Comparison of ENCODE assay signal across 8 cellular contexts in genomic region chr18:68623342-68623741, GRCh38.
A peak's percentile ranks its signal among the peaks of the same experiment; 100 is the strongest.
DNase-seq lines count a peak whose midpoint lies in the region; ATAC-seq and TF ChIP-seq lines count a peak whose summit lies in the region.

No MANE protein-coding gene starts in this region.

- no peak for TF ChIP-seq POLR2A in gastroesophageal sphincter (IDR thresholded peaks at IDR 0.05)

- no peaks in the 10 kb centered on the region for H3K36me3 ChIP-seq in cardiac muscle cell
- no peaks in the 10 kb centered on the region for H3K36me3 ChIP-seq in gastroesophageal sphincter

- H3K36me3 Mint-ChIP-seq in activated CD4-positive, alpha-beta memory T cell treated with anti-CD3 and anti-CD28 coated beads for 36 hours = no peaks in the 10 kb centered on the region

- CTCF ChIA-PET in activated CD4-positive, alpha-beta memory T cell treated with anti-CD3 and anti-CD28 coated beads for 36 hours (lab: Charles Lee) = no interaction called here

- H3K27me3 ChIP-seq in cardiac muscle cell (no peaks in the 10 kb centered on the region), gastroesophageal sphincter (no peaks in the 10 kb centered on the region)

- TF ChIP-seq CTCF in cardiac muscle cell (IDR thresholded peaks at IDR 0.05; ENCODE audit: low read depth, low read length) = peak; percentile 92
- TF ChIP-seq CTCF in gastroesophageal sphincter (IDR thresholded peaks at IDR 0.05) = peak in 3 of 4 experiments; percentile 28 to 70 (median 45)

- no peaks in the 10 kb centered on the region for H3K4me1 Mint-ChIP-seq in activated CD4-positive, alpha-beta memory T cell treated with anti-CD3 and anti-CD28 coated beads for 36 hours (ENCODE audit: low read depth)

- no peak for TF ChIP-seq EP300 in gastroesophageal sphincter (IDR thresholded peaks at IDR 0.05)

- intact Hi-C loops in Right ventricle myocardium superior (cut with DNase I) = no loop called here
- intact Hi-C loops in activated CD4-positive, alpha-beta memory T cell treated with anti-CD3 and anti-CD28 coated beads for 36 hours (cut with micrococcal nuclease) = loop anchor here (2.0 to 5.0 kb wide), 2 partner anchors 1106 to 1407 kb away; partner anchors contain the start of gene DSEL

- no peak overlapping the region for H3K4me3 ChIP-seq in cardiac muscle cell
- no peak overlapping the region for H3K4me3 ChIP-seq in gastroesophageal sphincter

- H3K9me3 ChIP-seq in cardiac muscle cell (ENCODE audit: low read depth) (no peaks in the 10 kb centered on the region), gastroesophageal sphincter (no peaks in the 10 kb centered on the region)

- WGBS in gastroesophageal sphincter (ENCODE audit: low coverage in 1 of 2), 2 donors = 5 to 8% methylated on average over 2 of the region's 3 CpGs

- H3K4me3 Mint-ChIP-seq in activated CD4-positive, alpha-beta memory T cell treated with anti-CD3 and anti-CD28 coated beads for 36 hours = no peak overlapping the region

- no peaks in the 10 kb centered on the region for H3K9me3 Mint-ChIP-seq in activated CD4-positive, alpha-beta memory T cell treated with anti-CD3 and anti-CD28 coated beads for 36 hours

- peaks cover 2% of the 10 kb centered on the region for H3K27me3 Mint-ChIP-seq in activated CD4-positive, alpha-beta memory T cell treated with anti-CD3 and anti-CD28 coated beads for 36 hours

- ATAC-seq in Right ventricle myocardium superior (ENCODE audit: poor library complexity) = no peak
- peak; percentile 83 for ATAC-seq in HG02885 (IDR thresholded peaks at IDR 0.05; ENCODE audit: poor library complexity, unreplicated experiment)
- ATAC-seq in gastroesophageal sphincter = no peak

- H3K27ac ChIP-seq in cardiac muscle cell (no peak overlapping the region), gastroesophageal sphincter (no peak overlapping the region)

- DNase-seq in cardiac muscle cell (ENCODE audit: low read depth in 1 of 2, low spot score in 1 of 2) (peak; percentile 68 to 86), Right ventricle myocardium superior (no peak), NCI-H2196 treated with DMSO at 0.1 percent for 48 hours (lab: John Stamatoyannopoulos, UW; ENCODE audit: unreplicated experiment) (peak; percentile 1), renal cortical epithelial cell (ENCODE audit: low read depth) (peak; percentile 57)
- peak; percentile 37 for DNase-seq in activated CD4-positive, alpha-beta memory T cell treated with anti-CD3 and anti-CD28 coated beads for 36 hours
- no peak for DNase-seq in stimulated activated naive CD4-positive, alpha-beta T cell treated with Interleukin-2 at 50 U/mL for 16 hours (lab: John Stamatoyannopoulos, UW)

- POLR2A ChIA-PET in activated CD4-positive, alpha-beta memory T cell treated with anti-CD3 and anti-CD28 coated beads for 36 hours (lab: Charles Lee) = no interaction called here

- H3K4me1 ChIP-seq in cardiac muscle cell (ENCODE audit: low read depth) = no peaks in the 10 kb centered on the region
- no peaks in the 10 kb centered on the region for H3K4me1 ChIP-seq in gastroesophageal sphincter

- no peak overlapping the region for H3K27ac Mint-ChIP-seq in activated CD4-positive, alpha-beta memory T cell treated with anti-CD3 and anti-CD28 coated beads for 36 hours

Comparison
In these comparisons a context has a peak if more than half of its experiments do, and no peak if none do; other contexts are left out.
1. DNase-seq: peak in cardiac muscle cell (2 of 2), NCI-H2196 treated with DMSO at 0.1 percent for 48 hours (single experiment), activated CD4-positive, alpha-beta memory T cell treated with anti-CD3 and anti-CD28 coated beads for 36 hours (single experiment) and renal cortical epithelial cell (single experiment); none in Right ventricle myocardium superior (single experiment) and stimulated activated naive CD4-positive, alpha-beta T cell treated with Interleukin-2 at 50 U/mL for 16 hours (single experiment).